ENCODE assay signal across 1 cellular context in the genomic region with DNA sequence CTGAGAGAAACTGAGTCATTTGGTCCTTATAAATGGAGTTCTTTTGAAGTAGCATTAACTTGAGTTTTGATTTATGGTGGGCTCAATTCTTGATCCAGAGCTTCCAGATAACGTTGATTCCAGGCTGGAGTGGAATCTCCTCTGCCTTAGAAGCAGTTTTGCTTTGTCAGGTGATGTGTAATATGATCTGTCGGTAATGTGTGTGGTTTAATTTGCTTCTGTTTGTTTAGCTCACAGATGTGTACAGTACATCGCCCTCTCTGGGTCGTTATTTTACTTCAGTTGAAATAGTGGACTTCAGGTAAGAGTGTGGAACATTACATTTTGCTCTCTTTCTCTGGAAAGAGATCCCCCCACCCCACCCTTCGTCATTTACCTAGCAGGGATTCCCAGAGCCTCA.
TF ChIP-seq lines count a peak whose summit lies in the region.

No MANE protein-coding gene starts in this region.

TF ChIP-seq in HepG2, 621 proteins besides CTCF, POLR2A, EP300 and RAD21:
- TF ChIP-seq SIX4 (CRISPR knock-in tag; IDR thresholded peaks at IDR 0.05) (peak; percentile 81), SIX1 (CRISPR knock-in tag; IDR thresholded peaks at IDR 0.05; ENCODE audit: borderline replicate concordance) (peak; percentile 76; the same call in 1 of the 2 replicates)
- TF ChIP-seq, protein P1, sequence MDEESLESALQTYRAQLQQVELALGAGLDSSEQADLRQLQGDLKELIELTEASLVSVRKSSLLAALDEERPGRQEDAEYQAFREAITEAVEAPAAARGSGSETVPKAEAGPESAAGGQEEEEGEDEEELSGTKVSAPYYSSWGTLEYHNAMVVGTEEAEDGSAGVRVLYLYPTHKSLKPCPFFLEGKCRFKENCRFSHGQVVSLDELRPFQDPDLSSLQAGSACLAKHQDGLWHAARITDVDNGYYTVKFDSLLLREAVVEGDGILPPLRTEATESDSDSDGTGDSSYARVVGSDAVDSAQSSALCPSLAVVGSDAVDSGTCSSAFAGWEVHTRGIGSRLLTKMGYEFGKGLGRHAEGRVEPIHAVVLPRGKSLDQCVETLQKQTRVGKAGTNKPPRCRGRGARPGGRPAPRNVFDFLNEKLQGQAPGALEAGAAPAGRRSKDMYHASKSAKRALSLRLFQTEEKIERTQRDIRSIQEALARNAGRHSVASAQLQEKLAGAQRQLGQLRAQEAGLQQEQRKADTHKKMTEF (CRISPR knock-in tag; IDR thresholded peaks at IDR 0.05) = no peak
- TF ChIP-seq, protein P2, sequence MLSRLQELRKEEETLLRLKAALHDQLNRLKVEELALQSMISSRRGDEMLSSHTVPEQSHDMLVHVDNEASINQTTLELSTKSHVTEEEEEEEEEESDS (CRISPR knock-in tag; IDR thresholded peaks at IDR 0.05; ENCODE audit: borderline replicate concordance) = no peak
